ENCODE assay signal across 7 cellular contexts in genomic region chr7:30548762-30549344, GRCh38. TPM values are rescaled to one million over a fixed set of nuclear protein-coding genes. Genes with fewer than 3 reads are reported as not detected.
DNase-seq lines count a peak whose midpoint lies in the region; ATAC-seq and TF ChIP-seq lines count a peak whose summit lies in the region.

No MANE protein-coding gene starts in this region.

- no peaks in the 10 kb centered on the region for H3K36me3 ChIP-seq in transverse colon

- peak; percentile 26 for DNase-seq in GM04503 (ENCODE audit: low read depth)
- DNase-seq in NCI-H345 (lab: John Stamatoyannopoulos, UW): peak; percentile 79
- DNase-seq in activated CD4-positive, alpha-beta T cell treated with anti-CD3 and anti-CD28 coated beads, Interleukin-2, amount 50 U/mL, for 48 hours: peak; percentile 45 to 56
- no peak for DNase-seq in epithelial cell of proximal tubule (ENCODE audit: low read depth)
- DNase-seq in middle frontal gyrus (ENCODE audit: extremely low spot score, low spot score): peak; percentile 77
- DNase-seq in transverse colon: peak; percentile 71

- TF ChIP-seq EP300 in transverse colon (IDR thresholded peaks at IDR 0.05; ENCODE audit: low read depth): no peak

- peak; percentile 50 for ATAC-seq in HG03108 (IDR thresholded peaks at IDR 0.05; ENCODE audit: unreplicated experiment)

- TF ChIP-seq CTCF in epithelial cell of proximal tubule (conservative IDR thresholded peaks at IDR 0.05; ENCODE audit: low read depth, low read length) (peak; percentile 85), transverse colon (IDR thresholded peaks at IDR 0.05) (peak; percentile 75 to 85 (median 84))

- TF ChIP-seq POLR2A in transverse colon (IDR thresholded peaks at IDR 0.05): no peak

- in situ Hi-C loops in transverse colon (cut with MboI; ENCODE audit: low pct_ligation_motif_present in 1 of 4, low pct_unique_long_range_greater_than_20kb in 1 of 4, low sequenced_read_pairs in 3 of 4): no loop called here

- H3K27me3 ChIP-seq in transverse colon: no peaks in the 10 kb centered on the region

- H3K27ac ChIP-seq in transverse colon: no peak overlapping the region

- H3K4me3 ChIP-seq in epithelial cell of proximal tubule (ENCODE audit: low read depth, low read length) (no peak overlapping the region), transverse colon (no peak overlapping the region)

- H3K9me3 ChIP-seq in transverse colon: no peaks in the 10 kb centered on the region

- WGBS in transverse colon (ENCODE audit: low coverage in 1 of 2), 2 donors: 13 to 27% methylated on average over 6 to 7 of the region's 7 CpGs

- H3K4me1 ChIP-seq in transverse colon: peaks cover 2 to 9% (median 4%) of the 10 kb centered on the region in 4 donors

- intact Hi-C loops in transverse colon (cut with DNase I; ENCODE audit: low total_unique reads): no loop called here

RNA-seq across cellular contexts. Expression of gene GGCT, which starts 44.2 kb away (rescaled TPM):
- 54.5 and 58.0 TPM in 2 replicates for total RNA-seq in epithelial cell of proximal tubule
- total RNA-seq in transverse colon: 10 to 100 TPM in 3 of 4 donors, 1 to 10 TPM in 1; 3.6 to 21.3 (median 16.5) TPM

RNA-seq across cellular contexts. Expression of gene GARS1, which starts 45.8 kb away (rescaled TPM):
- total RNA-seq in epithelial cell of proximal tubule (154 and 240 TPM in 2 replicates), transverse colon (10 to 100 TPM; 20.6 to 69.4 (median 34.5) TPM)
